ENCODE assay signal across 16 cellular contexts in genomic region chrX:41599507-41599906, GRCh38.
A peak's percentile ranks its signal among the peaks of the same experiment; 100 is the strongest.
DNase-seq lines count a peak whose midpoint lies in the region; ATAC-seq and TF ChIP-seq lines count a peak whose summit lies in the region.
"Had no signal": no experiment of that assay in that cellular context is flagged by ENCODE, and none has a peak within 500 bp of the region (broad histone marks: within the 10 kb centered on the region; RNA-seq: fewer than 3 reads in every experiment).

No MANE protein-coding gene starts in this region.

- no peak for TF ChIP-seq CTCF in left ventricle myocardium inferior (IDR thresholded peaks at IDR 0.05; ENCODE audit: borderline replicate concordance)
- no peak for TF ChIP-seq CTCF in heart left ventricle (IDR thresholded peaks at IDR 0.05)
- TF ChIP-seq CTCF in thyroid gland (IDR thresholded peaks at IDR 0.05): no peak

- no peak overlapping the region for H3K4me2 ChIP-seq in mesenchymal stem cell (ENCODE audit: low read length, poor library complexity, severe bottlenecking)

- H3K79me1 ChIP-seq in mesenchymal stem cell (replicated peaks; ENCODE audit: low read length, poor library complexity, severe bottlenecking): peaks cover 3% of the 10 kb centered on the region

- H3K4me1 ChIP-seq in left ventricle myocardium inferior (no peaks in the 10 kb centered on the region), heart left ventricle (peaks cover 0 to 30% (median 0%) of the 10 kb centered on the region in 12 donors), adipocyte (ENCODE audit: control insufficient read depth, insufficient read depth, low read length) (peaks cover 12% of the 10 kb centered on the region), mesenchymal stem cell (ENCODE audit: control insufficient read depth, insufficient read depth, low read depth, low read length) (no peaks in the 10 kb centered on the region), thyroid gland (peaks cover 0 to 7% of the 10 kb centered on the region in 2 donors)

- H3K27me3 ChIP-seq in left ventricle myocardium inferior (ENCODE audit: low read depth) (no peaks in the 10 kb centered on the region), heart left ventricle (peaks cover 0 to 6% (median 0%) of the 10 kb centered on the region in 9 donors), adipocyte (replicated peaks; ENCODE audit: control insufficient read depth, insufficient read depth, low read length) (peaks cover 10% of the 10 kb centered on the region), mesenchymal stem cell (ENCODE audit: control insufficient read depth in 1 of 2, insufficient read depth in 1 of 2, low read length in 2 of 2) (peaks cover 0 to 13% of the 10 kb centered on the region in 2 experiments), thyroid gland (no peaks in the 10 kb centered on the region)

- no peak for TF ChIP-seq POLR2A in heart left ventricle (IDR thresholded peaks at IDR 0.05)
- no peak for TF ChIP-seq POLR2A in thyroid gland (IDR thresholded peaks at IDR 0.05)

- DNase-seq in left ventricle myocardium inferior: no peak
- DNase-seq in heart left ventricle: no peak
- peak; percentile 3 for DNase-seq in adipocyte (ENCODE audit: low read depth)
- no peak for DNase-seq in mesenchymal stem cell
- peak; percentile 4 to 15 for DNase-seq in thyroid gland
- DNase-seq in NCI-H2029 (lab: John Stamatoyannopoulos, UW): no peak
- DNase-seq in activated CD4-positive, alpha-beta T cell treated with anti-CD3 and anti-CD28 coated beads, Interleukin-2, amount 50 U/mL, for 4 hours: no peak
- DNase-seq: KBM-7, NCI-H1436, NCI-H2029 treated with DMSO at 0.1 percent for 48 hours, NCI-H2171 treated with DMSO at 0.1 percent for 48 hours, NCI-H446 treated with DMSO at 0.1 percent for 48 hours, PC-3 had no signal

- H3K27ac ChIP-seq in left ventricle myocardium inferior (replicated peaks) (peak overlapping the region; percentile 23), heart left ventricle (no peak overlapping the region), mesenchymal stem cell (ENCODE audit: low read length, poor library complexity, severe bottlenecking) (peak overlapping the region; percentile 82), thyroid gland (peak overlapping the region; percentile 18 to 53 (median 40))
- H3K27ac ChIP-seq: C4-2B, RWPE1 had no signal

- no peak overlapping the region for H4K91ac ChIP-seq in mesenchymal stem cell (ENCODE audit: low read length)

- H3K18ac ChIP-seq in mesenchymal stem cell (ENCODE audit: low read depth in 1 of 2, low read length in 2 of 2): no peak overlapping the region

- H3K14ac ChIP-seq in mesenchymal stem cell (ENCODE audit: low read length in 2 of 2): no peak overlapping the region

- ATAC-seq in heart left ventricle: no peak
- ATAC-seq in GM21447 (IDR thresholded peaks at IDR 0.05; ENCODE audit: unreplicated experiment): no peak
- ATAC-seq: PC-3 had no signal

- H2BK15ac ChIP-seq in mesenchymal stem cell (ENCODE audit: low read depth, poor library complexity, severe bottlenecking): no peak overlapping the region

- WGBS in heart left ventricle, 4 donors: 67 to 77% (median 71%) methylated on average over 1 of the region's 1 CpG
- 100% methylated on average over 1 of the region's 1 CpG for WGBS in mesenchymal stem cell
- 67 to 78% methylated on average over 1 of the region's 1 CpG for WGBS in thyroid gland, 2 donors

- intact Hi-C loops in left ventricle myocardium inferior (cut with micrococcal nuclease): no loop called here
- intact Hi-C loops in heart left ventricle (cut with DNase I): no loop called here
- intact Hi-C loops in thyroid gland (cut with DNase I): no loop called here

- H3K9ac ChIP-seq in adipocyte (ENCODE audit: low read length): no peak overlapping the region
- no peak overlapping the region for H3K9ac ChIP-seq in mesenchymal stem cell (ENCODE audit: low read length)

- H2AK5ac ChIP-seq in mesenchymal stem cell (ENCODE audit: low read length, severe bottlenecking): no peak overlapping the region

- H2AFZ ChIP-seq in mesenchymal stem cell (ENCODE audit: low read depth, low read length): no peak overlapping the region

- H3K4me3 ChIP-seq in left ventricle myocardium inferior (no peak overlapping the region), heart left ventricle (no peak overlapping the region), adipocyte (ENCODE audit: low read length) (no peak overlapping the region), mesenchymal stem cell (ENCODE audit: insufficient read depth in 1 of 2, low read depth in 1 of 2, low read length in 2 of 2) (no peak overlapping the region), thyroid gland (replicated peaks in 1 of 3) (no peak overlapping the region)

- H3K9me3 ChIP-seq in left ventricle myocardium inferior (replicated peaks) (no peaks in the 10 kb centered on the region), heart left ventricle (no peaks in the 10 kb centered on the region), adipocyte (ENCODE audit: control insufficient read depth, low read length) (no peaks in the 10 kb centered on the region), mesenchymal stem cell (ENCODE audit: control insufficient read depth, low read length) (no peaks in the 10 kb centered on the region), thyroid gland (no peaks in the 10 kb centered on the region)

- H2BK12ac ChIP-seq in mesenchymal stem cell (ENCODE audit: low read length in 2 of 2): no peak overlapping the region

- H3K36me3 ChIP-seq in left ventricle myocardium inferior (no peaks in the 10 kb centered on the region), heart left ventricle (no peaks in the 10 kb centered on the region), adipocyte (ENCODE audit: control insufficient read depth, insufficient read depth, low read length, severe bottlenecking) (no peaks in the 10 kb centered on the region), mesenchymal stem cell (ENCODE audit: control insufficient read depth in 1 of 2, insufficient read depth in 2 of 2, low read depth in 1 of 2, low read length in 2 of 2) (no peaks in the 10 kb centered on the region), thyroid gland (no peaks in the 10 kb centered on the region)

- H4K8ac ChIP-seq in mesenchymal stem cell (ENCODE audit: low read length): no peak overlapping the region

- H2BK120ac ChIP-seq in mesenchymal stem cell (ENCODE audit: low read depth, low read length): no peak overlapping the region

- H3K23ac ChIP-seq in mesenchymal stem cell (ENCODE audit: low read length in 2 of 2): no peak overlapping the region

- no peak overlapping the region for H3K4ac ChIP-seq in mesenchymal stem cell (ENCODE audit: low read depth in 1 of 2, low read length in 2 of 2)

- H2BK5ac ChIP-seq in mesenchymal stem cell (ENCODE audit: low read depth, low read length, poor library complexity, severe bottlenecking): no peak overlapping the region

Comparison
In these comparisons a context has a peak if more than half of its experiments do, and no peak if none do; other contexts are left out.
1. H3K27ac ChIP-seq: peak in left ventricle myocardium inferior (single experiment), mesenchymal stem cell (single experiment) and thyroid gland (3 of 3); none in heart left ventricle (0 of 12).
2. DNase-seq: peak in adipocyte (single experiment) and thyroid gland (2 of 2); none in left ventricle myocardium inferior (single experiment), heart left ventricle (0 of 5), mesenchymal stem cell (single experiment), NCI-H2029 (single experiment) and activated CD4-positive, alpha-beta T cell treated with anti-CD3 and anti-CD28 coated beads, Interleukin-2, amount 50 U/mL, for 4 hours (0 of 2).